ENCODE assay signal across 16 cellular contexts in genomic region chr16:4696905-4697866, GRCh38. TPM values are rescaled to one million over a fixed set of nuclear protein-coding genes. Genes with fewer than 3 reads are reported as not detected.
DNase-seq lines count a peak whose midpoint lies in the region; ATAC-seq, FAIRE-seq and TF ChIP-seq lines count a peak whose summit lies in the region.
"Had no signal": no experiment of that assay in that cellular context is flagged by ENCODE, and none has a peak within 500 bp of the region (broad histone marks: within the 10 kb centered on the region; RNA-seq: fewer than 3 reads in every experiment).

No MANE protein-coding gene starts in this region.

- no peak for DNase-seq in left ventricle myocardium inferior
- DNase-seq in heart right ventricle = no peak
- DNase-seq in activated CD8-positive, alpha-beta memory T cell treated with anti-CD3 and anti-CD28 coated beads, Interleukin-2, amount 50 U/mL, for 48 hours = peak; percentile 52
- DNase-seq in HepG2 (ENCODE audit: low spot score) = no peak
- DNase-seq: activated naive CD4-positive, alpha-beta T cell; NCI-H1105; NCI-H2171; nucleus accumbens had no signal

- no peak overlapping the region for H3K9ac ChIP-seq in HepG2 (ENCODE audit: insufficient read depth, low read depth, low read length)

- H3K36me3 ChIP-seq in left ventricle myocardium inferior (peaks cover 67% of the 10 kb centered on the region), heart right ventricle (peaks cover 0 to 74% (median 36%) of the 10 kb centered on the region in 9 donors), HepG2 (replicated peaks in 1 of 2; ENCODE audit: control insufficient read depth in 1 of 2, insufficient read depth in 2 of 2, low read length in 2 of 2) (peaks cover 28 to 54% of the 10 kb centered on the region in 2 experiments)

- POLR2A ChIA-PET in HepG2 (lab: Yijun Ruan, JAX) = interaction anchor here (1.3 to 1.4 kb wide), 2 partner anchors 71 to 81 kb away, joined by 3 read pairs; no protein-coding TSS in a partner anchor

- TF ChIP-seq EP300 in HepG2 (IDR thresholded peaks at IDR 0.05; ENCODE audit: low read depth in 2 of 2, low read length in 2 of 2) (no peak), HepG2 (CRISPR knock-in tag; IDR thresholded peaks at IDR 0.05; ENCODE audit: borderline replicate concordance) (no peak)

- H3K4me2 ChIP-seq in HepG2 (ENCODE audit: low read depth, low read length) = no peak overlapping the region

- intact Hi-C loops in left ventricle myocardium inferior (cut with micrococcal nuclease) (no loop called here), heart right ventricle (cut with DNase I) (no loop called here), HepG2 (cut with micrococcal nuclease; ENCODE audit: unreplicated experiment) (no loop called here)

- peak in 1 of 2 experiments; percentile 16; a peak in 2 of 4 replicates for TF ChIP-seq POLR2A in HepG2 (IDR thresholded peaks at IDR 0.05; ENCODE audit: insufficient read depth in 1 of 2, low read depth in 2 of 2, low read length in 2 of 2)

- in situ Hi-C loops in HepG2 (cut with HindIII; ENCODE audit: extremely low pct_ligation_motif_present, low pct_unique_long_range_greater_than_20kb) = no loop called here

- H3K4me3 ChIP-seq in left ventricle myocardium inferior = no peak overlapping the region
- no peak overlapping the region for H3K4me3 ChIP-seq in heart right ventricle
- H3K4me3 ChIP-seq in HepG2 (replicated peaks in 1 of 3; ENCODE audit: insufficient read depth in 1 of 3, low read depth in 2 of 3, low read length in 3 of 3) = no peak overlapping the region
- H3K4me3 ChIP-seq: HAP-1, mucosa of descending colon had no signal

- ATAC-seq in heart right ventricle (no peak), HepG2 (peak; percentile 6), HG02623 (IDR thresholded peaks at IDR 0.05; ENCODE audit: unreplicated experiment) (no peak), GM21360 (IDR thresholded peaks at IDR 0.05; ENCODE audit: unreplicated experiment) (no peak), HG02970 (IDR thresholded peaks at IDR 0.05; ENCODE audit: low FRiP score, unreplicated experiment) (no peak), HG03571 (IDR thresholded peaks at IDR 0.05; ENCODE audit: unreplicated experiment) (no peak)
- ATAC-seq: activated CD4-positive, CD25-positive, alpha-beta regulatory T cell treated with anti-CD3 and anti-CD28 coated beads, Interleukin-2, amount 50 U/mL, for 24 hours; mucosa of descending colon had no signal

- FAIRE-seq in HepG2 (lab: Jason Lieb, UNC) = no peak

- H4K20me1 ChIP-seq in HepG2 (ENCODE audit: insufficient read depth, low read length) = no peaks in the 10 kb centered on the region

- no peak for TF ChIP-seq RAD21 in HepG2 (CRISPR knock-in tag; IDR thresholded peaks at IDR 0.05)

- H3K9me3 ChIP-seq in left ventricle myocardium inferior (replicated peaks) = no peaks in the 10 kb centered on the region
- H3K9me3 ChIP-seq in heart right ventricle = no peaks in the 10 kb centered on the region
- H3K9me3 ChIP-seq in HepG2 (ENCODE audit: low read length) = no peaks in the 10 kb centered on the region
- H3K9me3 ChIP-seq: HAP-1, mucosa of descending colon had no signal

- 82 to 84% methylated on average over 33 of the region's 33 CpGs for WGBS in heart right ventricle, 2 donors
- 79% methylated on average over 14 of the region's 33 CpGs for WGBS in HepG2 (ENCODE audit: low lambda C conversion rate)

- no TSS peak for BruUV-seq in HepG2 (replicated peaks; lab: Mats Ljungman, UMichigan)

- H3K27ac ChIP-seq in left ventricle myocardium inferior (replicated peaks) = peak overlapping the region; percentile 92
- H3K27ac ChIP-seq in heart right ventricle = peak overlapping the region in 4 of 10 donors; percentile 4 to 65 (median 44)
- H3K27ac ChIP-seq in HepG2 (ENCODE audit: extremely low read length, insufficient read depth, low read length) = peak overlapping the region; percentile 31

- peaks cover 3% of the 10 kb centered on the region for H3K79me2 ChIP-seq in HepG2 (ENCODE audit: insufficient read depth, low read length)

- H3K4me1 ChIP-seq in left ventricle myocardium inferior = peaks cover 57% of the 10 kb centered on the region
- H3K4me1 ChIP-seq in heart right ventricle = peaks cover 15 to 40% (median 28%) of the 10 kb centered on the region in 9 donors
- H3K4me1 ChIP-seq in HepG2 (ENCODE audit: insufficient read depth, low read length) = peaks cover 38% of the 10 kb centered on the region

- TF ChIP-seq CTCF in left ventricle myocardium inferior (IDR thresholded peaks at IDR 0.05; ENCODE audit: borderline replicate concordance) = no peak
- TF ChIP-seq CTCF in heart right ventricle (IDR thresholded peaks at IDR 0.05) = no peak
- TF ChIP-seq CTCF in HepG2 (CRISPR knock-in tag; IDR thresholded peaks at IDR 0.05) = no peak

- H3K27me3 ChIP-seq in left ventricle myocardium inferior (ENCODE audit: low read depth) (no peaks in the 10 kb centered on the region), heart right ventricle (no peaks in the 10 kb centered on the region), HepG2 (ENCODE audit: control insufficient read depth in 1 of 2, insufficient read depth in 2 of 2, low read length in 2 of 2) (no peaks in the 10 kb centered on the region)

- H2AFZ ChIP-seq in HepG2 (ENCODE audit: low read length) = no peak overlapping the region

- CTCF ChIA-PET in HepG2 (lab: Yijun Ruan, JAX; ENCODE audit: low intra/inter-chr PET ratio, low total read pairs) = no interaction called here

RNA-seq across cellular contexts. Expression of gene NUDT16L1, which starts 3.8 kb away (rescaled TPM):
- total RNA-seq in left ventricle myocardium inferior (61.9 TPM), heart right ventricle (10 to 100 TPM; 34.1 to 65.7 (median 49.6) TPM), HepG2 (2016; rRNA removed; fragmentation: Illumina TruSeq; extraction: Trizol) (40.5 and 41.0 TPM in 2 replicates)
- polyA plus RNA-seq in heart right ventricle (10 to 100 TPM; 25.4 to 48.8 TPM), HepG2 (2011; rRNA removed) (28.0 and 28.9 TPM in 2 replicates)
- total RNA-seq in HepG2 (2016; cell fraction: cytosol; rRNA removed; fragmentation: Illumina TruSeq; extraction: Trizol; ENCODE audit: low read depth) = 10.3 and 11.1 TPM in 2 replicates
- 42.6 and 42.7 TPM in 2 replicates for total RNA-seq in HepG2 (2016; cell fraction: insoluble cytoplasmic fraction; rRNA removed; fragmentation: Illumina TruSeq; extraction: Trizol)
- 18.6 and 20.4 TPM in 2 replicates for total RNA-seq in HepG2 (2016; cell fraction: membrane; rRNA removed; fragmentation: Illumina TruSeq; extraction: Trizol)
- total RNA-seq in HepG2 (2016; cell fraction: nucleus; rRNA removed; fragmentation: Illumina TruSeq; extraction: Trizol) = 16.9 and 17.3 TPM in 2 replicates
- polyA plus RNA-seq in HepG2 (2011; cell fraction: cytosol; rRNA removed) = 27.9 and 47.5 TPM in 2 replicates
- polyA plus RNA-seq in HepG2 (2011; cell fraction: nucleus; rRNA removed) = 33.3 and 34.9 TPM in 2 replicates
- polyA plus RNA-seq in HepG2 (2012) = 17.6 and 17.9 TPM in 2 replicates
- polyA plus RNA-seq in HepG2 (2016; cell fraction: cytosol; fragmentation: Illumina TruSeq; extraction: Trizol; ENCODE audit: low read depth) = 13.1 and 13.9 TPM in 2 replicates
- 49.7 and 50.3 TPM in 2 replicates for polyA plus RNA-seq in HepG2 (2016; cell fraction: insoluble cytoplasmic fraction; fragmentation: Illumina TruSeq; extraction: Trizol; ENCODE audit: low read depth)
- 15.2 and 17.7 TPM in 2 replicates for polyA plus RNA-seq in HepG2 (2016; cell fraction: membrane; fragmentation: Illumina TruSeq; extraction: Trizol; ENCODE audit: low read depth)
- 32.3 and 35.4 TPM in 2 replicates for polyA plus RNA-seq in HepG2 (2016; cell fraction: nucleus; fragmentation: Illumina TruSeq; extraction: Trizol; ENCODE audit: insufficient read depth, low read depth)
- 14.3 and 41.1 TPM in 2 replicates for polyA minus RNA-seq in HepG2 (2011; rRNA and poly(A)+ RNA removed; ENCODE audit: low replicate concordance)
- 8.9 and 10.9 TPM in 2 replicates for polyA minus RNA-seq in HepG2 (2011; cell fraction: cytosol; rRNA and poly(A)+ RNA removed)
- 10.6 and 11.6 TPM in 2 replicates for polyA minus RNA-seq in HepG2 (2011; cell fraction: nucleus; rRNA and poly(A)+ RNA removed)

RNA-seq across cellular contexts. Expression of gene ANKS3, which starts 36.9 kb away (rescaled TPM):
- total RNA-seq in left ventricle myocardium inferior (8.7 TPM), heart right ventricle (10 to 100 TPM in 1 of 10 donors, 1 to 10 TPM in 9; 5.1 to 11.4 (median 7.9) TPM), HepG2 (2016; rRNA removed; fragmentation: Illumina TruSeq; extraction: Trizol) (6.6 and 15.9 TPM in 2 replicates)
- polyA plus RNA-seq in heart right ventricle (10 to 100 TPM; 12.4 to 33.7 TPM), HepG2 (2011; rRNA removed) (11.4 and 14.4 TPM in 2 replicates)
- 34.4 and 34.9 TPM in 2 replicates for total RNA-seq in HepG2 (2016; cell fraction: cytosol; rRNA removed; fragmentation: Illumina TruSeq; extraction: Trizol; ENCODE audit: low read depth)
- 6.2 and 13.8 TPM in 2 replicates for total RNA-seq in HepG2 (2016; cell fraction: insoluble cytoplasmic fraction; rRNA removed; fragmentation: Illumina TruSeq; extraction: Trizol)
- 29.2 and 30.9 TPM in 2 replicates for total RNA-seq in HepG2 (2016; cell fraction: membrane; rRNA removed; fragmentation: Illumina TruSeq; extraction: Trizol)
- total RNA-seq in HepG2 (2016; cell fraction: nucleus; rRNA removed; fragmentation: Illumina TruSeq; extraction: Trizol) = 17.3 and 17.4 TPM in 2 replicates
- polyA plus RNA-seq in HepG2 (2011; cell fraction: cytosol; rRNA removed) = 5.8 and 7.5 TPM in 2 replicates
- 58.0 and 68.7 TPM in 2 replicates for polyA plus RNA-seq in HepG2 (2011; cell fraction: nucleus; rRNA removed)
- polyA plus RNA-seq in HepG2 (2012) = 6.3 and 7.6 TPM in 2 replicates
- 2.4 and 2.5 TPM in 2 replicates for polyA plus RNA-seq in HepG2 (2016; cell fraction: cytosol; fragmentation: Illumina TruSeq; extraction: Trizol; ENCODE audit: low read depth)
- 3.9 and 5.0 TPM in 2 replicates for polyA plus RNA-seq in HepG2 (2016; cell fraction: insoluble cytoplasmic fraction; fragmentation: Illumina TruSeq; extraction: Trizol; ENCODE audit: low read depth)
- polyA plus RNA-seq in HepG2 (2016; cell fraction: membrane; fragmentation: Illumina TruSeq; extraction: Trizol; ENCODE audit: low read depth) = 3.0 and 4.2 TPM in 2 replicates
- 32.9 and 37.2 TPM in 2 replicates for polyA plus RNA-seq in HepG2 (2016; cell fraction: nucleus; fragmentation: Illumina TruSeq; extraction: Trizol; ENCODE audit: insufficient read depth, low read depth)
- polyA minus RNA-seq in HepG2 (2011; rRNA and poly(A)+ RNA removed; ENCODE audit: low replicate concordance) = 23.8 and 32.8 TPM in 2 replicates
- 3.9 and 4.8 TPM in 2 replicates for polyA minus RNA-seq in HepG2 (2011; cell fraction: cytosol; rRNA and poly(A)+ RNA removed)
- polyA minus RNA-seq in HepG2 (2011; cell fraction: nucleus; rRNA and poly(A)+ RNA removed) = 25.6 and 28.0 TPM in 2 replicates

RNA-seq across cellular contexts. Expression of gene DNAAF8, which starts 37.2 kb away (rescaled TPM):
- total RNA-seq in left ventricle myocardium inferior = 0.77 TPM
- total RNA-seq in heart right ventricle = 1 to 10 TPM in 4 of 10 donors, under 1 TPM in 4, not detected in 2; 0.32 to 1.9 (median 1.1) TPM
- polyA plus RNA-seq in heart right ventricle = 1 to 10 TPM; 1.1 to 1.3 TPM
- 0.38 and 0.44 TPM in 2 replicates for total RNA-seq in HepG2 (2016; rRNA removed; fragmentation: Illumina TruSeq; extraction: Trizol)
- total RNA-seq in HepG2 (2016; cell fraction: cytosol; rRNA removed; fragmentation: Illumina TruSeq; extraction: Trizol; ENCODE audit: low read depth) = 0.44 and 0.81 TPM in 2 replicates
- total RNA-seq in HepG2 (2016; cell fraction: insoluble cytoplasmic fraction; rRNA removed; fragmentation: Illumina TruSeq; extraction: Trizol) = 0.15 TPM in 1 of 2 replicates, not detected in the other
- 0.14 and 0.65 TPM in 2 replicates for total RNA-seq in HepG2 (2016; cell fraction: membrane; rRNA removed; fragmentation: Illumina TruSeq; extraction: Trizol)
- 0.31 TPM in 1 of 2 replicates, not detected in the other for total RNA-seq in HepG2 (2016; cell fraction: nucleus; rRNA removed; fragmentation: Illumina TruSeq; extraction: Trizol)
- polyA plus RNA-seq in HepG2 (2011; rRNA removed) = 0.27 TPM in 1 of 2 replicates, not detected in the other
- 0.03 and 0.16 TPM in 2 replicates for polyA plus RNA-seq in HepG2 (2011; cell fraction: cytosol; rRNA removed)
- not detected in 2 replicates for polyA plus RNA-seq in HepG2 (2011; cell fraction: nucleus; rRNA removed)
- 0.12 and 0.21 TPM in 2 replicates for polyA plus RNA-seq in HepG2 (2012)
- 0.15 and 0.24 TPM in 2 replicates for polyA plus RNA-seq in HepG2 (2016; cell fraction: cytosol; fragmentation: Illumina TruSeq; extraction: Trizol; ENCODE audit: low read depth)
- polyA plus RNA-seq in HepG2 (2016; cell fraction: insoluble cytoplasmic fraction; fragmentation: Illumina TruSeq; extraction: Trizol; ENCODE audit: low read depth) = 0.34 and 0.57 TPM in 2 replicates
- polyA plus RNA-seq in HepG2 (2016; cell fraction: membrane; fragmentation: Illumina TruSeq; extraction: Trizol; ENCODE audit: low read depth) = 0.17 and 0.40 TPM in 2 replicates
- polyA plus RNA-seq in HepG2 (2016; cell fraction: nucleus; fragmentation: Illumina TruSeq; extraction: Trizol; ENCODE audit: insufficient read depth, low read depth) = not detected in 2 replicates
- polyA minus RNA-seq in HepG2 (2011; rRNA and poly(A)+ RNA removed; ENCODE audit: low replicate concordance) = 0.70 TPM in 1 of 2 replicates, not detected in the other
- polyA minus RNA-seq in HepG2 (2011; cell fraction: cytosol; rRNA and poly(A)+ RNA removed) = not detected in 2 replicates
- 0.50 TPM in 1 of 2 replicates, not detected in the other for polyA minus RNA-seq in HepG2 (2011; cell fraction: nucleus; rRNA and poly(A)+ RNA removed)
- total RNA-seq: G401 had no signal
